13 cellular contexts compared by ENCODE assay signal in genomic region chr10:132532784-132533560, GRCh38. TPM values are rescaled to one million over a fixed set of nuclear protein-coding genes. Genes with fewer than 3 reads are reported as not detected.
DNase-seq lines count a peak whose midpoint lies in the region; ATAC-seq, FAIRE-seq and TF ChIP-seq lines count a peak whose summit lies in the region.
"Had no signal": no experiment of that assay in that cellular context is flagged by ENCODE, and none has a peak within 500 bp of the region (broad histone marks: within the 10 kb centered on the region; RNA-seq: fewer than 3 reads in every experiment).

No MANE protein-coding gene starts in this region.

- no peak overlapping the region for H2AFZ ChIP-seq in osteoblast (ENCODE audit: low read length)

- peak overlapping the region; percentile 48 for H3K4me2 ChIP-seq in osteoblast (ENCODE audit: insufficient read depth, low read length)

- peak overlapping the region; percentile 48 for H3K27ac ChIP-seq in caudate nucleus (ENCODE audit: low read depth, low read length)
- H3K27ac ChIP-seq in osteoblast (ENCODE audit: low read depth, low read length) = no peak overlapping the region
- H3K27ac ChIP-seq: neutrophil, WERI-Rb-1 had no signal

- TF ChIP-seq CTCF in osteoblast (IDR thresholded peaks at IDR 0.05; ENCODE audit: extremely low read depth, low read depth, low read length) (no peak), omental fat pad (IDR thresholded peaks at IDR 0.05) (no peak)

- peaks cover 3% of the 10 kb centered on the region for H3K9me3 ChIP-seq in MG63
- H3K9me3 ChIP-seq in osteoblast (ENCODE audit: low read depth, low read length) = no peaks in the 10 kb centered on the region
- H3K9me3 ChIP-seq: neutrophil had no signal

- H3K36me3 ChIP-seq in MG63 (peaks cover 2% of the 10 kb centered on the region; the same call in 1 of the 2 replicates), osteoblast (ENCODE audit: insufficient read depth, low read length) (no peaks in the 10 kb centered on the region)
- H3K36me3 ChIP-seq: neutrophil, WERI-Rb-1 had no signal

- FAIRE-seq in GM12892 (lab: Jason Lieb, UNC) = no peak

- peaks cover 3% of the 10 kb centered on the region for H3K79me2 ChIP-seq in osteoblast (ENCODE audit: insufficient read depth, low read length)

- peaks cover 25% of the 10 kb centered on the region for H3K4me1 ChIP-seq in osteoblast (ENCODE audit: insufficient read depth, low read length)

- H3K4me3 ChIP-seq in MG63 (no peak overlapping the region), osteoblast (ENCODE audit: insufficient read depth, low read length) (no peak overlapping the region)

- DNase-seq in Daoy (ENCODE audit: low read depth) (peak; percentile 90), MG63 (peak; percentile 60), caudate nucleus (lab: John Stamatoyannopoulos, UW) (no peak), osteoblast (ENCODE audit: insufficient read length, low spot score, missing footprints) (peak; percentile 93), GM12892 (ENCODE audit: insufficient read length) (no peak), NCI-H345 treated with DMSO at 0.1 percent for 48 hours (lab: John Stamatoyannopoulos, UW; ENCODE audit: unreplicated experiment) (no peak), omental fat pad (ENCODE audit: low spot score) (no peak)
- DNase-seq: COR-L47, NCI-H1436 treated with DMSO at 0.1 percent for 48 hours, substantia nigra, WERI-Rb-1 had no signal

- no peak for TF ChIP-seq POLR2A in GM12892 (IDR thresholded peaks at IDR 0.05; ENCODE audit: low read depth, low read length)

- H3K27me3 ChIP-seq in MG63 (no peaks in the 10 kb centered on the region; the same call in 1 of the 2 replicates), osteoblast (ENCODE audit: insufficient read depth, low read length) (peaks cover 6% of the 10 kb centered on the region)

- no peak for ATAC-seq in omental fat pad (ENCODE audit: low FRiP score)
- ATAC-seq in GM19397 (IDR thresholded peaks at IDR 0.05; ENCODE audit: unreplicated experiment) = no peak

- H4K20me1 ChIP-seq in osteoblast (ENCODE audit: insufficient read depth, low read length) = no peaks in the 10 kb centered on the region

RNA-seq across cellular contexts. Expression of gene INPP5A, which starts 4.6 kb away (rescaled TPM):
- 26.8 and 32.1 TPM in 2 replicates for total RNA-seq in Daoy (2014; rRNA removed; shearing (Covaris generic))
- total RNA-seq in MG63 (2014; rRNA removed; shearing (Covaris generic); ENCODE audit: low replicate concordance) = 7.6 and 17.6 TPM in 2 replicates
- total RNA-seq in osteoblast (20.9 and 22.8 TPM in 2 replicates), omental fat pad (10 to 100 TPM; 34.1 to 49.3 (median 43.3) TPM)
- polyA plus RNA-seq in GM12892 (2012; ENCODE audit: missing spikeins) = 3.6 TPM

Comparison
In these comparisons a context has a peak if more than half of its experiments do, and no peak if none do; other contexts are left out.
1. DNase-seq: peak in Daoy (single experiment), MG63 (single experiment) and osteoblast (single experiment); none in caudate nucleus (0 of 61), GM12892 (single experiment), NCI-H345 treated with DMSO at 0.1 percent for 48 hours (single experiment) and omental fat pad (single experiment).